Comparison of ENCODE assay signal across 7 cellular contexts in genomic region chr2:5915926-5916325, GRCh38.
DNase-seq lines count a peak whose midpoint lies in the region; ATAC-seq and TF ChIP-seq lines count a peak whose summit lies in the region.

No MANE protein-coding gene starts in this region.

- ATAC-seq in right lobe of liver (peak in 2 of 4 donors; percentile 21 to 27), HG03432 (IDR thresholded peaks at IDR 0.05; ENCODE audit: unreplicated experiment) (no peak)

- intact Hi-C loops in right lobe of liver (cut with DNase I) (no loop called here), ovary (cut with DNase I) (no loop called here)

- H3K9me3 ChIP-seq in right lobe of liver (no peaks in the 10 kb centered on the region), ovary (no peaks in the 10 kb centered on the region)

- no peaks in the 10 kb centered on the region for H3K36me3 ChIP-seq in right lobe of liver
- no peaks in the 10 kb centered on the region for H3K36me3 ChIP-seq in ovary

- H3K4me1 ChIP-seq in right lobe of liver (no peaks in the 10 kb centered on the region), ovary (ENCODE audit: insufficient read depth) (no peaks in the 10 kb centered on the region)

- 34% methylated on average over 4 of the region's 4 CpGs for whole genome bisulfite sequencing in right lobe of liver (ENCODE audit: insufficient coverage, low coverage, low lambda C conversion rate, missing lambda C conversion rate)
- WGBS in ovary, 3 donors = 57 to 63% (median 57%) methylated on average over 4 of the region's 4 CpGs

- H3K27ac ChIP-seq in right lobe of liver = no peak overlapping the region
- no peak overlapping the region for H3K27ac ChIP-seq in ovary

- H3K4me3 ChIP-seq in HFF-Myc (replicated peaks; ENCODE audit: low read depth, low read length) = no peak overlapping the region
- H3K4me3 ChIP-seq in right lobe of liver = no peak overlapping the region
- no peak overlapping the region for H3K4me3 ChIP-seq in ovary

- TF ChIP-seq EP300 in ovary (IDR thresholded peaks at IDR 0.05) = no peak

- peak; percentile 25 for TF ChIP-seq CTCF in HFF-Myc (IDR thresholded peaks at IDR 0.05; ENCODE audit: low read depth, low read length, missing control alignments)
- peak in 3 of 4 donors; percentile 6 to 36 (median 15) for TF ChIP-seq CTCF in right lobe of liver (IDR thresholded peaks at IDR 0.05)
- TF ChIP-seq CTCF in ovary (IDR thresholded peaks at IDR 0.05) = no peak

- TF ChIP-seq POLR2A in right lobe of liver (IDR thresholded peaks at IDR 0.05) (no peak), ovary (IDR thresholded peaks at IDR 0.05) (no peak)

- peak; percentile 31 for DNase-seq in DMS53 treated with DMSO at 0.1 percent for 48 hours (lab: John Stamatoyannopoulos, UW; ENCODE audit: unreplicated experiment)
- DNase-seq in HFF-Myc (ENCODE audit: extremely low read depth, low read depth) = no peak
- DNase-seq in SKM-1 (lab: John Stamatoyannopoulos, UW; ENCODE audit: unreplicated experiment) = peak; percentile 3
- DNase-seq in right lobe of liver = no peak
- no peak for DNase-seq in ovary
- DNase-seq in activated gamma-delta T cell (lab: John Stamatoyannopoulos, UW) = no peak

- H3K27me3 ChIP-seq in right lobe of liver (no peaks in the 10 kb centered on the region), ovary (no peaks in the 10 kb centered on the region)

Comparison
In these comparisons a context has a peak if more than half of its experiments do, and no peak if none do; other contexts are left out.
1. DNase-seq: peak in DMS53 treated with DMSO at 0.1 percent for 48 hours (single experiment) and SKM-1 (single experiment); none in HFF-Myc (single experiment), right lobe of liver (0 of 3), ovary (0 of 5) and activated gamma-delta T cell (single experiment).
2. CTCF ChIP-seq: peak in HFF-Myc (single experiment) and right lobe of liver (3 of 4); none in ovary (0 of 3).